Comparison of ENCODE assay signal across 12 cellular contexts in genomic region chr7:73892003-73892975, GRCh38. TPM values are rescaled to one million over a fixed set of nuclear protein-coding genes. Genes with fewer than 3 reads are reported as not detected.
DNase-seq lines count a peak whose midpoint lies in the region; ATAC-seq and TF ChIP-seq lines count a peak whose summit lies in the region.
"Had no signal": no experiment of that assay in that cellular context is flagged by ENCODE, and none has a peak within 500 bp of the region (broad histone marks: within the 10 kb centered on the region; RNA-seq: fewer than 3 reads in every experiment).

No MANE protein-coding gene starts in this region.

- H3K27ac Mint-ChIP-seq in activated CD4-positive, alpha-beta memory T cell treated with anti-CD3 and anti-CD28 coated beads, Interleukin-2, amount 10 ng/mL, durations not matched to agents 7 days and 5 days = no peak overlapping the region
- H3K27ac Mint-ChIP-seq: nephron progenitor cell, T-cell had no signal

- H3K4me3 ChIP-seq in fibroblast of villous mesenchyme (ENCODE audit: low read depth, low read length) (no peak overlapping the region), upper lobe of left lung (no peak overlapping the region)

- H3K27me3 ChIP-seq in upper lobe of left lung = no peaks in the 10 kb centered on the region

- peak; percentile 42 for DNase-seq in NCI-H2171 treated with DMSO at 0.1 percent for 48 hours (lab: John Stamatoyannopoulos, UW)
- no peak for DNase-seq in NCI-H2171 (lab: John Stamatoyannopoulos, UW)
- DNase-seq in fibroblast of villous mesenchyme (ENCODE audit: low read depth) = peak; percentile 42
- no peak for DNase-seq in upper lobe of left lung
- DNase-seq in caudate nucleus (lab: John Stamatoyannopoulos, UW) = no peak
- no peak for DNase-seq in activated CD4-positive, alpha-beta memory T cell treated with anti-CD3 and anti-CD28 coated beads, Interleukin-2, amount 10 ng/mL, durations not matched to agents 7 days and 5 days
- DNase-seq: nephron progenitor cell, T-cell had no signal

- TF ChIP-seq CTCF in VCaP (conservative IDR thresholded peaks at IDR 0.05) (no peak), fibroblast of villous mesenchyme (IDR thresholded peaks at IDR 0.05; ENCODE audit: insufficient read depth, low read depth, low read length) (no peak), upper lobe of left lung (IDR thresholded peaks at IDR 0.05) (no peak)

- peaks cover 16% of the 10 kb centered on the region for H3K4me1 Mint-ChIP-seq in activated CD4-positive, alpha-beta memory T cell treated with anti-CD3 and anti-CD28 coated beads, Interleukin-2, amount 10 ng/mL, durations not matched to agents 7 days and 5 days
- H3K4me1 Mint-ChIP-seq: central memory CD8-positive, alpha-beta T cell had no signal

- POLR2A ChIA-PET in activated CD4-positive, alpha-beta memory T cell treated with anti-CD3 and anti-CD28 coated beads, Interleukin-2, amount 10 ng/mL, durations not matched to agents 7 days and 5 days (lab: Charles Lee) = no interaction called here

- 48 to 50% methylated on average over 11 of the region's 11 CpGs for WGBS in upper lobe of left lung, 2 donors

- no peaks in the 10 kb centered on the region for H3K9me3 Mint-ChIP-seq in activated CD4-positive, alpha-beta memory T cell treated with anti-CD3 and anti-CD28 coated beads, Interleukin-2, amount 10 ng/mL, durations not matched to agents 7 days and 5 days
- H3K9me3 Mint-ChIP-seq: central memory CD8-positive, alpha-beta T cell had no signal

- TF ChIP-seq POLR2A in upper lobe of left lung (IDR thresholded peaks at IDR 0.05) = no peak

- CTCF ChIA-PET in activated CD4-positive, alpha-beta memory T cell treated with anti-CD3 and anti-CD28 coated beads, Interleukin-2, amount 10 ng/mL, durations not matched to agents 7 days and 5 days (lab: Charles Lee) = interaction anchor here (1.2 kb wide), 1 partner anchor 134 kb away, joined by 3 read pairs; no protein-coding TSS in a partner anchor

- peaks cover 0 to 21% (median 9%) of the 10 kb centered on the region in 4 donors for H3K4me1 ChIP-seq in upper lobe of left lung

- H3K9me3 ChIP-seq in upper lobe of left lung = no peaks in the 10 kb centered on the region

- no peaks in the 10 kb centered on the region for H3K36me3 ChIP-seq in upper lobe of left lung

- H3K36me3 Mint-ChIP-seq in activated CD4-positive, alpha-beta memory T cell treated with anti-CD3 and anti-CD28 coated beads, Interleukin-2, amount 10 ng/mL, durations not matched to agents 7 days and 5 days (ENCODE audit: low read depth) = no peaks in the 10 kb centered on the region
- H3K36me3 Mint-ChIP-seq: T-cell had no signal

- peak overlapping the region; percentile 28; the same call in 1 of the 2 replicates for H3K27ac ChIP-seq in VCaP
- peak overlapping the region in 3 of 4 donors; percentile 49 to 58 (median 57) for H3K27ac ChIP-seq in upper lobe of left lung
- H3K27ac ChIP-seq in caudate nucleus (ENCODE audit: low read depth, low read length) = no peak overlapping the region

- no peak for ATAC-seq in upper lobe of left lung (ENCODE audit: low FRiP score in 2 of 2)
- no peak for ATAC-seq in GM19395 (IDR thresholded peaks at IDR 0.05; ENCODE audit: unreplicated experiment)
- ATAC-seq: T-cell had no signal

- no peak for TF ChIP-seq EP300 in upper lobe of left lung (IDR thresholded peaks at IDR 0.05)

- peaks cover 6% of the 10 kb centered on the region for H3K27me3 Mint-ChIP-seq in activated CD4-positive, alpha-beta memory T cell treated with anti-CD3 and anti-CD28 coated beads, Interleukin-2, amount 10 ng/mL, durations not matched to agents 7 days and 5 days

- H3K4me3 Mint-ChIP-seq in activated CD4-positive, alpha-beta memory T cell treated with anti-CD3 and anti-CD28 coated beads, Interleukin-2, amount 10 ng/mL, durations not matched to agents 7 days and 5 days = no peak overlapping the region
- H3K4me3 Mint-ChIP-seq: central memory CD8-positive, alpha-beta T cell; nephron progenitor cell; T-cell had no signal

RNA-seq across cellular contexts. Expression of gene TMEM270, which starts 31.3 kb away (rescaled TPM):
- not detected in 2 replicates for total RNA-seq in fibroblast of villous mesenchyme
- not detected for total RNA-seq in upper lobe of left lung
- total RNA-seq in activated CD4-positive, alpha-beta memory T cell treated with anti-CD3 and anti-CD28 coated beads, Interleukin-2, amount 10 ng/mL, durations not matched to agents 7 days and 5 days = not detected
- total RNA-seq: NCI-H460, T-cell had no signal

RNA-seq across cellular contexts. Expression of gene METTL27, which starts 50.0 kb away (rescaled TPM):
- total RNA-seq in fibroblast of villous mesenchyme (1.6 and 2.6 TPM in 2 replicates), upper lobe of left lung (10 to 100 TPM in 2 of 6 donors, 1 to 10 TPM in 4; 3.0 to 23.0 (median 7.2) TPM)
- 1 to 10 TPM; 3.3 to 3.7 TPM for total RNA-seq in activated CD4-positive, alpha-beta memory T cell treated with anti-CD3 and anti-CD28 coated beads, Interleukin-2, amount 10 ng/mL, durations not matched to agents 7 days and 5 days

Comparison
In these comparisons a context has a peak if more than half of its experiments do, and no peak if none do; other contexts are left out.
1. DNase-seq: peak in NCI-H2171 treated with DMSO at 0.1 percent for 48 hours (single experiment) and fibroblast of villous mesenchyme (single experiment); none in NCI-H2171 (single experiment), upper lobe of left lung (0 of 2), caudate nucleus (0 of 61) and activated CD4-positive, alpha-beta memory T cell treated with anti-CD3 and anti-CD28 coated beads, Interleukin-2, amount 10 ng/mL, durations not matched to agents 7 days and 5 days (single experiment).